8 cellular contexts compared by ENCODE assay signal in genomic region chr20:14142171-14142570, GRCh38.
DNase-seq lines count a peak whose midpoint lies in the region; ATAC-seq and TF ChIP-seq lines count a peak whose summit lies in the region.

No MANE protein-coding gene starts in this region.

- no peaks in the 10 kb centered on the region for H3K36me3 Mint-ChIP-seq in CD4-positive, alpha-beta T cell (ENCODE audit: low read depth)

- ATAC-seq in CD4-positive, alpha-beta T cell (ENCODE audit: poor library complexity): no peak
- ATAC-seq in HG02973 (IDR thresholded peaks at IDR 0.05; ENCODE audit: unreplicated experiment): no peak

- no peak overlapping the region for H3K9ac ChIP-seq in mammary epithelial cell (ENCODE audit: insufficient read depth, low read length)

- H3K27me3 ChIP-seq in H7 (ENCODE audit: control insufficient read depth, insufficient read depth, low read length) (no peaks in the 10 kb centered on the region), mammary epithelial cell (ENCODE audit: insufficient read depth, low read length) (no peaks in the 10 kb centered on the region)
- H3K27me3 ChIP-seq in CD4-positive, alpha-beta T cell (ENCODE audit: control insufficient read depth, insufficient read depth, low read length): no peaks in the 10 kb centered on the region

- in situ Hi-C loops in mammary epithelial cell (cut with MboI; ENCODE audit: low sequenced_read_pairs in 2 of 2): loop anchor here in 1 of 2 donors (10.0 kb wide), 1 partner anchor 193 kb away; the partner anchor contains the start of gene FLRT3

- H3K9me3 Mint-ChIP-seq in CD4-positive, alpha-beta T cell: peaks cover 3% of the 10 kb centered on the region

- no peaks in the 10 kb centered on the region for H3K4me1 Mint-ChIP-seq in CD4-positive, alpha-beta T cell (ENCODE audit: low read depth)

- H4K20me1 ChIP-seq in mammary epithelial cell (ENCODE audit: insufficient read depth, low read length): no peaks in the 10 kb centered on the region

- dilution Hi-C loops in mammary epithelial cell (cut with HindIII; ENCODE audit: low sequenced_read_pairs): no loop called here

- H3K4me2 ChIP-seq in mammary epithelial cell (ENCODE audit: insufficient read depth, low read depth, low read length): peak overlapping the region; percentile 26

- H3K4me3 ChIP-seq in H7 (ENCODE audit: insufficient read depth, low read depth, low read length) (no peak overlapping the region), mammary epithelial cell (replicated peaks in 1 of 3; ENCODE audit: insufficient read depth in 1 of 3, low read depth in 2 of 3, low read length in 3 of 3) (no peak overlapping the region)

- CTCF ChIA-PET in mammary epithelial cell (lab: Charles Lee; ENCODE audit: low non-redundant PET): interaction anchor here (0.6 kb wide), 1 partner anchor 11 kb away, joined by 6 read pairs; no protein-coding TSS in a partner anchor
- CTCF ChIA-PET in CD4-positive, alpha-beta T cell (lab: Charles Lee): interaction anchor here (1.8 kb wide), 1 partner anchor 10 kb away, joined by 4 read pairs; no protein-coding TSS in a partner anchor

- H3K27me3 Mint-ChIP-seq in CD4-positive, alpha-beta T cell: no peaks in the 10 kb centered on the region

- TF ChIP-seq CTCF in mammary epithelial cell (conservative IDR thresholded peaks at IDR 0.05 in 1 of 2, IDR thresholded peaks at IDR 0.05 in 1 of 2; ENCODE audit: extremely low read depth in 1 of 2, insufficient read depth in 1 of 2, low read depth in 1 of 2, low read length in 2 of 2): peak; percentile 70 to 78
- TF ChIP-seq CTCF in CD4-positive, alpha-beta T cell (IDR thresholded peaks at IDR 0.05): no peak

- peaks cover 6% of the 10 kb centered on the region for H3K4me1 ChIP-seq in mammary epithelial cell (ENCODE audit: insufficient read depth, low read length)

- intact Hi-C loops in mammary epithelial cell (cut with micrococcal nuclease): loop anchor here (1.0 to 5.0 kb wide), 5 partner anchors 123 to 1788 kb away; partner anchors contain the start of gene FLRT3
- intact Hi-C loops in CD4-positive, alpha-beta T cell (cut with DNase I, micrococcal nuclease): no loop called here

- H3K36me3 ChIP-seq in H7 (replicated peaks; ENCODE audit: control insufficient read depth, insufficient read depth, low read length): no peaks in the 10 kb centered on the region
- H3K36me3 ChIP-seq in mammary epithelial cell (ENCODE audit: insufficient read depth, low read length): no peaks in the 10 kb centered on the region

- WGBS in mammary epithelial cell (ENCODE audit: low coverage, missing lambda C conversion rate): 9% methylated on average over 5 of the region's 5 CpGs

- POLR2A ChIA-PET in CD4-positive, alpha-beta T cell (lab: Charles Lee): no interaction called here

- H2AFZ ChIP-seq in mammary epithelial cell (ENCODE audit: low read depth, low read length): no peak overlapping the region

- no TSS peak for BruUV-seq in mammary epithelial cell (replicated peaks; lab: Mats Ljungman, UMichigan)

- no peaks in the 10 kb centered on the region for H3K79me2 ChIP-seq in mammary epithelial cell (ENCODE audit: insufficient read depth, low read length)

- H3K9me3 ChIP-seq in mammary epithelial cell (replicated peaks; ENCODE audit: insufficient read depth, low read length): no peaks in the 10 kb centered on the region
- no peaks in the 10 kb centered on the region for H3K9me3 ChIP-seq in CD4-positive, alpha-beta T cell (ENCODE audit: control insufficient read depth, low read length)

- peak; percentile 55 for DNase-seq in AG08395 (ENCODE audit: low spot score)
- peak; percentile 53 for DNase-seq in H7
- DNase-seq in NCI-H2196 treated with DMSO at 0.1 percent for 48 hours (lab: John Stamatoyannopoulos, UW; ENCODE audit: unreplicated experiment): peak; percentile 82
- DNase-seq in mammary epithelial cell: peak; percentile 66
- peak; percentile 79 for DNase-seq in kidney glomerular epithelial cell (lab: John Stamatoyannopoulos, UW)
- no peak for DNase-seq in CD4-positive, alpha-beta T cell
- no peak for DNase-seq in KG1 (lab: John Stamatoyannopoulos, UW)

- no peak overlapping the region for H3K4me3 Mint-ChIP-seq in CD4-positive, alpha-beta T cell

- H3K27ac ChIP-seq in mammary epithelial cell (ENCODE audit: insufficient read depth, low read depth, low read length): no peak overlapping the region
- no peak overlapping the region for H3K27ac ChIP-seq in CD4-positive, alpha-beta T cell (ENCODE audit: low read depth, low read length)

- no peak overlapping the region for H3K27ac Mint-ChIP-seq in CD4-positive, alpha-beta T cell

Comparison
In these comparisons a context has a peak if more than half of its experiments do, and no peak if none do; other contexts are left out.
1. DNase-seq: peak in AG08395 (single experiment), H7 (single experiment), NCI-H2196 treated with DMSO at 0.1 percent for 48 hours (single experiment), mammary epithelial cell (single experiment) and kidney glomerular epithelial cell (single experiment); none in CD4-positive, alpha-beta T cell (0 of 10) and KG1 (single experiment).